10 cellular contexts compared by ENCODE assay signal in genomic region chr1:94325379-94326302, GRCh38.
DNase-seq lines count a peak whose midpoint lies in the region; ATAC-seq lines count a peak whose summit lies in the region.
"Had no signal": no experiment of that assay in that cellular context is flagged by ENCODE, and none has a peak within 500 bp of the region (broad histone marks: within the 10 kb centered on the region; RNA-seq: fewer than 3 reads in every experiment).

No MANE protein-coding gene starts in this region.

- WGBS in mesenchymal stem cell: 17% methylated on average over 2 of the region's 5 CpGs

- no peak overlapping the region for H3K14ac ChIP-seq in mesenchymal stem cell (ENCODE audit: low read length in 2 of 2)

- H2BK12ac ChIP-seq in mesenchymal stem cell (ENCODE audit: low read length in 2 of 2): peak overlapping the region in 1 of 2 experiments; percentile 83

- peak overlapping the region; percentile 77 for H3K9ac ChIP-seq in mesenchymal stem cell (ENCODE audit: low read length)

- H3K79me1 ChIP-seq in mesenchymal stem cell (replicated peaks; ENCODE audit: low read length, poor library complexity, severe bottlenecking): peaks cover 2% of the 10 kb centered on the region

- H3K4me3 ChIP-seq in mesenchymal stem cell (ENCODE audit: insufficient read depth in 1 of 2, low read depth in 1 of 2, low read length in 2 of 2): peak overlapping the region in 1 of 2 experiments; percentile 29

- no peak for ATAC-seq in GM18502 (IDR thresholded peaks at IDR 0.05; ENCODE audit: poor library complexity, unreplicated experiment)

- no peak overlapping the region for H4K8ac ChIP-seq in mesenchymal stem cell (ENCODE audit: low read length)

- peak overlapping the region; percentile 27 for H3K4me2 ChIP-seq in mesenchymal stem cell (ENCODE audit: low read length, poor library complexity, severe bottlenecking)

- peaks cover 21% of the 10 kb centered on the region for H3K4me1 ChIP-seq in mesenchymal stem cell (ENCODE audit: control insufficient read depth, insufficient read depth, low read depth, low read length)

- in situ Hi-C loops in ACHN (cut with HindIII; ENCODE audit: low pct_ligation_motif_present, low pct_unique_long_range_greater_than_20kb, low sequenced_read_pairs): no loop called here

- H3K9me3 ChIP-seq in mesenchymal stem cell (ENCODE audit: control insufficient read depth, low read length): no peaks in the 10 kb centered on the region

- H3K27me3 ChIP-seq in mesenchymal stem cell (ENCODE audit: control insufficient read depth in 1 of 2, insufficient read depth in 1 of 2, low read length in 2 of 2): no peaks in the 10 kb centered on the region

- peak overlapping the region in 1 of 2 experiments; percentile 91 for H3K18ac ChIP-seq in mesenchymal stem cell (ENCODE audit: low read depth in 1 of 2, low read length in 2 of 2)

- H3K36me3 ChIP-seq in mesenchymal stem cell (ENCODE audit: control insufficient read depth in 1 of 2, insufficient read depth in 2 of 2, low read depth in 1 of 2, low read length in 2 of 2): no peaks in the 10 kb centered on the region

- DNase-seq in ACHN (peak; percentile 89), M059J (ENCODE audit: low read depth) (peak; percentile 99), cerebellum (ENCODE audit: low spot score) (peak; percentile 49), mesenchymal stem cell (peak; percentile 69), GOT3 (lab: John Stamatoyannopoulos, UW) (no peak)
- DNase-seq in activated effector memory CD4-positive, alpha-beta T cell treated with Interleukin-2 at 50 U/mL for 16 hours: no peak
- no peak for DNase-seq in stimulated activated naive CD4-positive, alpha-beta T cell (lab: John Stamatoyannopoulos, UW)
- DNase-seq: DND-41, NCI-H524 treated with DMSO at 0.1 percent for 48 hours had no signal

- H3K23ac ChIP-seq in mesenchymal stem cell (ENCODE audit: low read length in 2 of 2): no peak overlapping the region

- peak overlapping the region in 1 of 2 experiments; percentile 50 for H3K4ac ChIP-seq in mesenchymal stem cell (ENCODE audit: low read depth in 1 of 2, low read length in 2 of 2)

- no peak overlapping the region for H4K91ac ChIP-seq in mesenchymal stem cell (ENCODE audit: low read length)

- H2BK15ac ChIP-seq in mesenchymal stem cell (ENCODE audit: low read depth, poor library complexity, severe bottlenecking): no peak overlapping the region

- peak overlapping the region; percentile 14 for H2AK5ac ChIP-seq in mesenchymal stem cell (ENCODE audit: low read length, severe bottlenecking)

- no peak overlapping the region for H2BK120ac ChIP-seq in mesenchymal stem cell (ENCODE audit: low read depth, low read length)

- peak overlapping the region; percentile 97 for H2BK5ac ChIP-seq in mesenchymal stem cell (ENCODE audit: low read depth, low read length, poor library complexity, severe bottlenecking)

- H2AFZ ChIP-seq in mesenchymal stem cell (ENCODE audit: low read depth, low read length): no peak overlapping the region

- peak overlapping the region; percentile 94 for H3K27ac ChIP-seq in mesenchymal stem cell (ENCODE audit: low read length, poor library complexity, severe bottlenecking)

Comparison
In these comparisons a context has a peak if more than half of its experiments do, and no peak if none do; other contexts are left out.
1. DNase-seq: peak in ACHN (single experiment), M059J (single experiment), cerebellum (single experiment) and mesenchymal stem cell (single experiment); none in activated effector memory CD4-positive, alpha-beta T cell treated with Interleukin-2 at 50 U/mL for 16 hours (single experiment), stimulated activated naive CD4-positive, alpha-beta T cell (0 of 6) and GOT3 (single experiment).